ENCODE assay signal across 25 cellular contexts in the genomic region with DNA sequence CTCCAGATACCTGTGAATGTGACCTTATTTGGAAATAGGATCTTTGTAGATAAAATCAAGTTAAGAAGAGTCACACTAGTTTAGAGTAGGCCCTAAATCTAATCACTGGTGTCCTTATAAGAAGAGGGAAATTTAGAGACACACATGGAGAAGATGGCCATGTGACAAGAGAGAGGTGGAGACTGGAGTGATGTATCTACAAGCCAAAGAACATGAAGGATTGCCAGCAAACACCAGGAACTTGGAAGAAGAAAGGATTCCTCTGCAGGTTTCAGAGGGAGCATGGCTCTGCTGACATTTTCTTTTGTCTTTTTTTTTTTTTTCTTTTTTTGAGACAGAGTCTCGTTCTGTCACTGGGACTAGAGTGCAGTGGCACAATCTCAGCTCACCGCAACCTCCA. TPM values are rescaled to one million over a fixed set of nuclear protein-coding genes. Genes with fewer than 3 reads are reported as not detected.
A peak's percentile ranks its signal among the peaks of the same experiment; 100 is the strongest.
DNase-seq lines count a peak whose midpoint lies in the region; ATAC-seq lines count a peak whose summit lies in the region.
"Had no signal": no experiment of that assay in that cellular context is flagged by ENCODE, and none has a peak within 500 bp of the region (broad histone marks: within the 10 kb centered on the region; RNA-seq: fewer than 3 reads in every experiment).

No MANE protein-coding gene starts in this region.

- CTCF ChIA-PET in activated CD8-positive, alpha-beta T cell treated with anti-CD3 and anti-CD28 coated beads, Interleukin-2, amount 10 ng/mL, durations not matched to agents 7 days and 5 days (lab: Charles Lee), result interaction anchor here (0.9 to 5.7 kb wide), 7 partner anchors 10 to 206 kb away, joined by 3 to 97 read pairs (median 3); a partner anchor contains a TSS

- H3K4me1 Mint-ChIP-seq in activated naive CD4-positive, alpha-beta T cell treated with anti-CD3 and anti-CD28 coated beads, Interleukin-2, amount 50 U/mL, for 24 hours, result peaks cover 97% of the 10 kb centered on the region
- H3K4me1 Mint-ChIP-seq in activated CD8-positive, alpha-beta T cell treated with anti-CD3 and anti-CD28 coated beads, Interleukin-2, amount 10 ng/mL, durations not matched to agents 7 days and 5 days (ENCODE audit: low read depth), result peaks cover 97% of the 10 kb centered on the region
- H3K4me1 Mint-ChIP-seq in immature natural killer cell, result peaks cover 99% of the 10 kb centered on the region in 2 donors

- no peaks in the 10 kb centered on the region for H3K9me3 Mint-ChIP-seq in activated naive CD4-positive, alpha-beta T cell treated with anti-CD3 and anti-CD28 coated beads, Interleukin-2, amount 50 U/mL, for 24 hours
- H3K9me3 Mint-ChIP-seq in activated CD8-positive, alpha-beta T cell treated with anti-CD3 and anti-CD28 coated beads, Interleukin-2, amount 10 ng/mL, durations not matched to agents 7 days and 5 days (ENCODE audit: insufficient read depth), result no peaks in the 10 kb centered on the region
- H3K9me3 Mint-ChIP-seq in immature natural killer cell, result no peaks in the 10 kb centered on the region
- H3K9me3 Mint-ChIP-seq: brain; dendritic cell treated with granulocyte-macrophage colony-stimulating factor and Interleukin-4, amounts not matched to agents 40 ng/mL and 50 ng/mL, for 4 days; IgD-negative memory B cell had no signal

- ATAC-seq in activated CD8-positive, alpha-beta T cell treated with anti-CD3 and anti-CD28 coated beads, Interleukin-2, amount 10 ng/mL, durations not matched to agents 7 days and 5 days, result no peak
- ATAC-seq in left ventricle myocardium superior, result no peak
- ATAC-seq: activated CD8-positive, alpha-beta memory T cell treated with anti-CD3 and anti-CD28 coated beads, Interleukin-2, amount 10 ng/mL, durations not matched to agents 7 days and 5 days had no signal

- H3K36me3 Mint-ChIP-seq in activated naive CD4-positive, alpha-beta T cell treated with anti-CD3 and anti-CD28 coated beads, Interleukin-2, amount 50 U/mL, for 24 hours, result peaks cover 31% of the 10 kb centered on the region
- peaks cover 77% of the 10 kb centered on the region for H3K36me3 Mint-ChIP-seq in activated CD8-positive, alpha-beta T cell treated with anti-CD3 and anti-CD28 coated beads, Interleukin-2, amount 10 ng/mL, durations not matched to agents 7 days and 5 days (ENCODE audit: low read depth)
- peaks cover 14 to 24% (median 16%) of the 10 kb centered on the region in 3 donors for H3K36me3 Mint-ChIP-seq in immature natural killer cell
- H3K36me3 Mint-ChIP-seq: brain, IgD-negative memory B cell had no signal

- DNase-seq in activated naive CD4-positive, alpha-beta T cell treated with anti-CD3 and anti-CD28 coated beads, Interleukin-2, amount 50 U/mL, for 16 hours, result no peak
- no peak for DNase-seq in activated CD8-positive, alpha-beta T cell treated with anti-CD3 and anti-CD28 coated beads, Interleukin-2, amount 10 ng/mL, durations not matched to agents 7 days and 5 days
- DNase-seq in immature natural killer cell (no peak), left ventricle myocardium superior (no peak), NOMO-1 (lab: John Stamatoyannopoulos, UW; ENCODE audit: unreplicated experiment in 2 of 2) (no peak)
- no peak for DNase-seq in stimulated activated CD4-positive, alpha-beta T cell treated with anti-CD3 and anti-CD28 coated beads, Interleukin-2, amount 100 ng/mL, for 48 hours
- no peak for DNase-seq in activated CD8-positive, alpha-beta memory T cell treated with anti-CD3 and anti-CD28 coated beads, Interleukin-2, amount 50 U/mL, for 4 hours
- DNase-seq: activated CD4-positive, CD25-positive, alpha-beta regulatory T cell; activated CD8-positive, alpha-beta memory T cell treated with anti-CD3 and anti-CD28 coated beads, Interleukin-2, amount 10 ng/mL, durations not matched to agents 7 days and 5 days; COR-L47; EL; foreskin fibroblast; GM23248; hippocampal formation; islet precursor cell; MM.1S; NCI-H774; posterior cingulate gyrus; SHP77 treated with DMSO at 0.1 percent for 48 hours; stimulated activated CD4-positive, alpha-beta T cell treated with anti-CD3 and anti-CD28 coated beads, Interleukin-4, amount 100 ng/mL, for 1 hour; substantia nigra had no signal

- POLR2A ChIA-PET in activated CD8-positive, alpha-beta T cell treated with anti-CD3 and anti-CD28 coated beads, Interleukin-2, amount 10 ng/mL, durations not matched to agents 7 days and 5 days (lab: Charles Lee), result interaction anchor here (0.6 to 10.3 kb wide), 4 partner anchors 9 to 136 kb away, joined by 3 to 309 read pairs (median 24); a partner anchor contains a TSS

- H3K27me3 Mint-ChIP-seq in activated naive CD4-positive, alpha-beta T cell treated with anti-CD3 and anti-CD28 coated beads, Interleukin-2, amount 50 U/mL, for 24 hours, result no peaks in the 10 kb centered on the region
- no peaks in the 10 kb centered on the region for H3K27me3 Mint-ChIP-seq in activated CD8-positive, alpha-beta T cell treated with anti-CD3 and anti-CD28 coated beads, Interleukin-2, amount 10 ng/mL, durations not matched to agents 7 days and 5 days (ENCODE audit: low read depth)
- H3K27me3 Mint-ChIP-seq in immature natural killer cell (ENCODE audit: low read depth in 3 of 3), result peaks cover 0 to 3% (median 2%) of the 10 kb centered on the region in 3 donors
- H3K27me3 Mint-ChIP-seq: activated CD8-positive, alpha-beta memory T cell treated with anti-CD3 and anti-CD28 coated beads, Interleukin-2, amount 10 ng/mL, durations not matched to agents 7 days and 5 days; dendritic cell treated with granulocyte-macrophage colony-stimulating factor and Interleukin-4, amounts not matched to agents 40 ng/mL and 50 ng/mL, for 4 days; IgD-negative memory B cell had no signal

- H3K27ac Mint-ChIP-seq in activated naive CD4-positive, alpha-beta T cell treated with anti-CD3 and anti-CD28 coated beads, Interleukin-2, amount 50 U/mL, for 24 hours, result peak overlapping the region; percentile 93
- peak overlapping the region; percentile 91 for H3K27ac Mint-ChIP-seq in activated CD8-positive, alpha-beta T cell treated with anti-CD3 and anti-CD28 coated beads, Interleukin-2, amount 10 ng/mL, durations not matched to agents 7 days and 5 days
- H3K27ac Mint-ChIP-seq in immature natural killer cell, result peak overlapping the region; percentile 84 to 99 (median 93)
- H3K27ac Mint-ChIP-seq: brain had no signal

- intact Hi-C loops in left ventricle myocardium superior (cut with micrococcal nuclease), result no loop called here

- H3K4me3 Mint-ChIP-seq in activated naive CD4-positive, alpha-beta T cell treated with anti-CD3 and anti-CD28 coated beads, Interleukin-2, amount 50 U/mL, for 24 hours, result peak overlapping the region; percentile 63
- H3K4me3 Mint-ChIP-seq in activated CD8-positive, alpha-beta T cell treated with anti-CD3 and anti-CD28 coated beads, Interleukin-2, amount 10 ng/mL, durations not matched to agents 7 days and 5 days, result no peak overlapping the region
- H3K4me3 Mint-ChIP-seq in immature natural killer cell, result peak overlapping the region; percentile 65 to 89 (median 80)
- H3K4me3 Mint-ChIP-seq: brain; dendritic cell treated with granulocyte-macrophage colony-stimulating factor and Interleukin-4, amounts not matched to agents 40 ng/mL and 50 ng/mL, for 4 days had no signal

RNA-seq across cellular contexts. Expression of a gene that starts 20.8 kb away (rescaled TPM):
- 100 to 1,000 TPM in 1 of 2 experiments, 10 to 100 TPM in 1; 94.6 to 101 TPM for total RNA-seq in activated CD8-positive, alpha-beta T cell treated with anti-CD3 and anti-CD28 coated beads, Interleukin-2, amount 10 ng/mL, durations not matched to agents 7 days and 5 days
- polyA plus RNA-seq in immature natural killer cell, result 100 to 1,000 TPM; 110 to 197 (median 136) TPM
- 17.6 TPM for total RNA-seq in left ventricle myocardium superior
